19 cellular contexts compared by ENCODE assay signal in genomic region chr18:77737412-77737811, GRCh38.
DNase-seq lines count a peak whose midpoint lies in the region; ATAC-seq, FAIRE-seq and TF ChIP-seq lines count a peak whose summit lies in the region.
"Had no signal": no experiment of that assay in that cellular context is flagged by ENCODE, and none has a peak within 500 bp of the region (broad histone marks: within the 10 kb centered on the region; RNA-seq: fewer than 3 reads in every experiment).

No MANE protein-coding gene starts in this region.

- TF ChIP-seq EP300 in K562 (IDR thresholded peaks at IDR 0.05; ENCODE audit: low read length) (no peak), esophagus muscularis mucosa (IDR thresholded peaks at IDR 0.05) (no peak)

- no peak overlapping the region for H3K4me3 Mint-ChIP-seq in stimulated activated memory B cell treated with anti-CD40 and anti-IgM and Interleukin-4, amounts not matched to agents 10 μg/mL and 1 μg/mL and 100 μg/mL, for 72 hours
- H3K4me3 Mint-ChIP-seq: B cell; CD4-positive, alpha-beta T cell; HFFc6 had no signal

- H2AK5ac ChIP-seq in IMR-90 (ENCODE audit: low read depth, low read length), result no peak overlapping the region

- H2BK20ac ChIP-seq in IMR-90 (ENCODE audit: low read depth, low read length), result no peak overlapping the region

- no peak overlapping the region for H2AK9ac ChIP-seq in IMR-90 (replicated peaks; ENCODE audit: low read depth, low read length, poor library complexity)

- TF ChIP-seq RAD21 in IMR-90 (IDR thresholded peaks at IDR 0.05; ENCODE audit: low read length), result no peak
- no peak for TF ChIP-seq RAD21 in K562 (CRISPR knock-in tag; conservative IDR thresholded peaks at IDR 0.05 in 1 of 2, IDR thresholded peaks at IDR 0.05 in 1 of 2)

- no peaks in the 10 kb centered on the region for H3K9me1 ChIP-seq in IMR-90 (ENCODE audit: insufficient read depth, low read length)
- H3K9me1 ChIP-seq in K562 (ENCODE audit: control insufficient read depth, insufficient read depth, low read length), result no peaks in the 10 kb centered on the region

- no peak overlapping the region for H3K27ac Mint-ChIP-seq in stimulated activated memory B cell treated with anti-CD40 and anti-IgM and Interleukin-4, amounts not matched to agents 10 μg/mL and 1 μg/mL and 100 μg/mL, for 72 hours
- H3K27ac Mint-ChIP-seq: B cell; CD4-positive, alpha-beta T cell; HFFc6 had no signal

- no peaks in the 10 kb centered on the region for H3K79me2 ChIP-seq in K562 (ENCODE audit: control insufficient read depth, insufficient read depth, low read length)

- no peak overlapping the region for H3K23ac ChIP-seq in IMR-90 (ENCODE audit: low read depth, low read length)

- H3K4me1 Mint-ChIP-seq in stimulated activated memory B cell treated with anti-CD40 and anti-IgM and Interleukin-4, amounts not matched to agents 10 μg/mL and 1 μg/mL and 100 μg/mL, for 72 hours, result no peaks in the 10 kb centered on the region
- H3K4me1 Mint-ChIP-seq: B cell had no signal

- POLR2A ChIA-PET in IMR-90 (lab: Charles Lee; ENCODE audit: unreplicated experiment), result no interaction called here
- POLR2A ChIA-PET in K562 (lab: Yijun Ruan, JAX), result no interaction called here

- no peak overlapping the region for H2BK5ac ChIP-seq in IMR-90 (ENCODE audit: low read depth, low read length, poor library complexity, severe bottlenecking)

- BruUV-seq in IMR-90 (replicated peaks; lab: Mats Ljungman, UMichigan), result no TSS peak
- no TSS peak for BruUV-seq in K562 (replicated peaks; lab: Mats Ljungman, UMichigan)

- dilution Hi-C loops in IMR-90 (cut with HindIII; ENCODE audit: low sequenced_read_pairs, unreplicated experiment), result no loop called here

- peaks cover 8% of the 10 kb centered on the region for H3K27me3 Mint-ChIP-seq in stimulated activated memory B cell treated with anti-CD40 and anti-IgM and Interleukin-4, amounts not matched to agents 10 μg/mL and 1 μg/mL and 100 μg/mL, for 72 hours

- CTCF ChIA-PET in IMR-90 (lab: Yijun Ruan, JAX) (no interaction called here), K562 (lab: Yijun Ruan, JAX; ENCODE audit: low intra/inter-chr PET ratio) (no interaction called here)

- TF ChIP-seq POLR2A in IMR-90 (IDR thresholded peaks at IDR 0.05; ENCODE audit: low read depth, low read length) (no peak), NB4 (IDR thresholded peaks at IDR 0.05; ENCODE audit: extremely low read depth, insufficient read length) (no peak), K562 (conservative IDR thresholded peaks at IDR 0.05) (no peak), esophagus muscularis mucosa (IDR thresholded peaks at IDR 0.05; ENCODE audit: low read depth) (no peak)

- no peak overlapping the region for H4K91ac ChIP-seq in IMR-90 (ENCODE audit: insufficient read depth, low read depth, low read length)

- TF ChIP-seq CTCF in IMR-90 (conservative IDR thresholded peaks at IDR 0.05; ENCODE audit: low read depth, low read length), result no peak
- no peak for TF ChIP-seq CTCF in NB4 (IDR thresholded peaks at IDR 0.05; ENCODE audit: low read depth, low read length)
- TF ChIP-seq CTCF in K562 (IDR thresholded peaks at IDR 0.05 in 2 of 3, conservative IDR thresholded peaks at IDR 0.05 in 1 of 3; ENCODE audit: insufficient read depth in 2 of 3, low read depth in 1 of 3, low read length in 3 of 3), result no peak
- TF ChIP-seq CTCF in esophagus muscularis mucosa (IDR thresholded peaks at IDR 0.05), result no peak

- ATAC-seq in IMR-90 (ENCODE audit: low read depth) (no peak), K562 (peak; percentile 43)
- ATAC-seq in stimulated activated memory B cell treated with anti-CD40 and anti-IgM and Interleukin-4, amounts not matched to agents 10 μg/mL and 1 μg/mL and 100 μg/mL, for 72 hours, result no peak

- no peak overlapping the region for H2AFZ ChIP-seq in IMR-90 (replicated peaks; ENCODE audit: low read length, poor library complexity)
- H2AFZ ChIP-seq in K562 (ENCODE audit: low read depth, low read length), result no peak overlapping the region

- intact Hi-C loops in IMR-90 (cut with micrococcal nuclease) (no loop called here), K562 (cut with micrococcal nuclease) (no loop called here), posterior cingulate gyrus (cut with DNase I) (no loop called here), esophagus muscularis mucosa (cut with DNase I) (no loop called here)

- H3K9ac ChIP-seq in IMR-90 (ENCODE audit: low read depth, low read length) (no peak overlapping the region), K562 (ENCODE audit: insufficient read depth in 1 of 2, low read depth in 2 of 2, low read length in 2 of 2) (no peak overlapping the region)

- H3K9me3 Mint-ChIP-seq in stimulated activated memory B cell treated with anti-CD40 and anti-IgM and Interleukin-4, amounts not matched to agents 10 μg/mL and 1 μg/mL and 100 μg/mL, for 72 hours, result no peaks in the 10 kb centered on the region
- H3K9me3 Mint-ChIP-seq: CD4-positive, alpha-beta T cell had no signal

- in situ Hi-C loops in IMR-90 (cut with MboI; ENCODE audit: low sequenced_read_pairs), result no loop called here
- in situ Hi-C loops in KBM-7 (cut with MboI; ENCODE audit: low pct_unique_long_range_greater_than_20kb, low sequenced_read_pairs), result no loop called here
- in situ Hi-C loops in K562 (cut with MboI), result no loop called here

- H3K79me1 ChIP-seq in IMR-90 (ENCODE audit: low read depth in 1 of 2, low read length in 2 of 2), result no peaks in the 10 kb centered on the region

- H3K4me1 ChIP-seq in IMR-90 (ENCODE audit: control insufficient read depth, insufficient read depth, low read length) (no peaks in the 10 kb centered on the region), K562 (replicated peaks in 1 of 2; ENCODE audit: control insufficient read depth in 2 of 2, insufficient read depth in 2 of 2, low read length in 2 of 2) (no peaks in the 10 kb centered on the region), esophagus muscularis mucosa (no peaks in the 10 kb centered on the region)

- H3K4me3 ChIP-seq in IMR-90 (ENCODE audit: insufficient read depth, low read depth, low read length) (no peak overlapping the region), NB4 (ENCODE audit: low read depth, low read length) (no peak overlapping the region), K562 (no peak overlapping the region), esophagus muscularis mucosa (no peak overlapping the region)

- no peak for FAIRE-seq in K562 (lab: Jason Lieb, UNC)
- FAIRE-seq: A204.1, GM12892, HTR-8/SVneo had no signal

- no peak overlapping the region for H2BK120ac ChIP-seq in IMR-90 (ENCODE audit: low read depth, low read length)

- H4K5ac ChIP-seq in IMR-90 (ENCODE audit: low read depth, low read length), result no peak overlapping the region

- H3K4me2 ChIP-seq in IMR-90 (ENCODE audit: low read depth, low read length) (no peak overlapping the region), K562 (ENCODE audit: insufficient read depth, low read length) (no peak overlapping the region)

- no peak overlapping the region for H3K56ac ChIP-seq in IMR-90 (ENCODE audit: extremely low read depth, insufficient read depth, low read length)

- H3K9me3 ChIP-seq in IMR-90 (ENCODE audit: control insufficient read depth, insufficient read depth, low read length) (peaks cover 13% of the 10 kb centered on the region), K562 (replicated peaks; ENCODE audit: control insufficient read depth, insufficient read depth, low read depth, low read length) (no peaks in the 10 kb centered on the region), esophagus muscularis mucosa (no peaks in the 10 kb centered on the region)

- no peak overlapping the region for H3K18ac ChIP-seq in IMR-90 (ENCODE audit: low read depth, low read length)

- H3K36me3 ChIP-seq in IMR-90 (ENCODE audit: control insufficient read depth, insufficient read depth, low read length) (no peaks in the 10 kb centered on the region), K562 (ENCODE audit: control insufficient read depth, insufficient read depth, low read length) (no peaks in the 10 kb centered on the region), esophagus muscularis mucosa (no peaks in the 10 kb centered on the region)

- 43% methylated on average over 4 of the region's 7 CpGs; no CpG with 5 or more reads in 1 of the 2 experiments for WGBS in IMR-90 (ENCODE audit: extremely low coverage in 2 of 2, insufficient read length in 1 of 2), 2 experiments
- WGBS in K562 (ENCODE audit: insufficient coverage, low coverage, missing lambda C conversion rate), result 0% methylated on average over 7 of the region's 7 CpGs
- WGBS in esophagus muscularis mucosa, result 72% methylated on average over 7 of the region's 7 CpGs

- H3K27ac ChIP-seq in IMR-90 (ENCODE audit: insufficient read depth, low read length) (no peak overlapping the region), K562 (ENCODE audit: extremely low read depth, low read depth, low read length) (no peak overlapping the region), esophagus muscularis mucosa (replicated peaks in 1 of 4) (no peak overlapping the region)

- no peak overlapping the region for H2BK15ac ChIP-seq in IMR-90 (ENCODE audit: low read depth, low read length)

- H3K27me3 ChIP-seq in IMR-90 (ENCODE audit: control insufficient read depth, insufficient read depth, low read length), result no peaks in the 10 kb centered on the region
- no peaks in the 10 kb centered on the region for H3K27me3 ChIP-seq in K562 (ENCODE audit: control insufficient read depth in 2 of 2, insufficient read depth in 2 of 2, low read length in 2 of 2)
- no peaks in the 10 kb centered on the region for H3K27me3 ChIP-seq in esophagus muscularis mucosa

- no peak overlapping the region for H3K4ac ChIP-seq in IMR-90 (ENCODE audit: low read depth, low read length)

- no peaks in the 10 kb centered on the region for H3K36me3 Mint-ChIP-seq in stimulated activated memory B cell treated with anti-CD40 and anti-IgM and Interleukin-4, amounts not matched to agents 10 μg/mL and 1 μg/mL and 100 μg/mL, for 72 hours

- no peak overlapping the region for H3K14ac ChIP-seq in IMR-90 (replicated peaks; ENCODE audit: low read depth, low read length)

- H4K8ac ChIP-seq in IMR-90 (ENCODE audit: low read depth in 2 of 2, low read length in 2 of 2), result no peak overlapping the region

- DNase-seq in IMR-90 (no peak), KBM-7 (peak; percentile 54), NB4 (ENCODE audit: low read depth) (peak; percentile 61), K562 (ENCODE audit: extremely low read depth in 1 of 4, low spot score in 3 of 4) (peak in 2 of 4 experiments; percentile 4 to 11), ureter (ENCODE audit: low spot score) (no peak), posterior cingulate gyrus (no peak), esophagus muscularis mucosa (ENCODE audit: extremely low spot score) (no peak)
- DNase-seq: C1 segment of cervical spinal cord; Calu3; CD4-positive, alpha-beta T cell; DND-41; GDM1; HCEC 1CT; HFFc6 had no signal

- no peaks in the 10 kb centered on the region for H4K20me1 ChIP-seq in IMR-90 (ENCODE audit: insufficient read depth, low read length)
- no peaks in the 10 kb centered on the region for H4K20me1 ChIP-seq in K562 (replicated peaks; ENCODE audit: control insufficient read depth, insufficient read depth, low read length)

TF ChIP-seq in IMR-90, 13 proteins besides CTCF, POLR2A, EP300 and RAD21:
- TF ChIP-seq CEBPB (IDR thresholded peaks at IDR 0.05; ENCODE audit: low read depth, low read length) (peak; percentile 84), SMC3 (IDR thresholded peaks at IDR 0.05; ENCODE audit: low read depth, low read length) (no peak)

TF ChIP-seq in K562, 482 proteins besides CTCF, POLR2A, EP300 and RAD21 (continues in another document):
- TF ChIP-seq TEAD2 (tag; IDR thresholded peaks at IDR 0.05) (no peak), DPF2 (IDR thresholded peaks at IDR 0.05) (no peak)

Comparison
In these comparisons a context has a peak if more than half of its experiments do, and no peak if none do; other contexts are left out.
1. DNase-seq: peak in KBM-7 (single experiment) and NB4 (single experiment); none in IMR-90 (single experiment), ureter (single experiment), posterior cingulate gyrus (0 of 10) and esophagus muscularis mucosa (single experiment).